ENCODE assay signal across 7 cellular contexts in genomic region chr1:183306317-183307042, GRCh38.
DNase-seq lines count a peak whose midpoint lies in the region; ATAC-seq and TF ChIP-seq lines count a peak whose summit lies in the region.

No MANE protein-coding gene starts in this region.

- H3K27me3 ChIP-seq in KMS-11 (ENCODE audit: insufficient read depth, low read depth) = no peaks in the 10 kb centered on the region

- H3K9me3 Mint-ChIP-seq in progenitor cell of endocrine pancreas (ENCODE audit: low read depth) = no peaks in the 10 kb centered on the region

- no peaks in the 10 kb centered on the region for H3K36me3 ChIP-seq in KMS-11 (ENCODE audit: insufficient read depth)

- H3K9ac ChIP-seq in KMS-11 = no peak overlapping the region

- H3K27ac Mint-ChIP-seq in progenitor cell of endocrine pancreas = no peak overlapping the region

- H3K4me3 Mint-ChIP-seq in progenitor cell of endocrine pancreas (ENCODE audit: low read depth) = no peak overlapping the region

- no peaks in the 10 kb centered on the region for H4K20me1 ChIP-seq in KMS-11 (ENCODE audit: insufficient read depth)

- no peak overlapping the region for H2AFZ ChIP-seq in KMS-11 (ENCODE audit: low read depth)

- no peaks in the 10 kb centered on the region for H3K36me3 Mint-ChIP-seq in progenitor cell of endocrine pancreas (ENCODE audit: insufficient read depth)

- H3K27ac ChIP-seq in KMS-11 = no peak overlapping the region

- no peak overlapping the region for H3K4me2 ChIP-seq in KMS-11

- no peaks in the 10 kb centered on the region for H3K4me1 ChIP-seq in KMS-11 (ENCODE audit: low read depth, poor library complexity, severe bottlenecking)

- DNase-seq in GM13977 (ENCODE audit: low spot score) (no peak), cardiac fibroblast (ENCODE audit: low read depth in 2 of 2) (peak; percentile 26 to 28), progenitor cell of endocrine pancreas (ENCODE audit: low spot score, unreplicated experiment) (no peak), mucosa of gallbladder (ENCODE audit: low spot score) (no peak)

- H3K79me2 ChIP-seq in KMS-11 (ENCODE audit: insufficient read depth, low read depth) = no peaks in the 10 kb centered on the region

- ATAC-seq in GM18909 (IDR thresholded peaks at IDR 0.05; ENCODE audit: poor library complexity, unreplicated experiment) (no peak), HG03469 (IDR thresholded peaks at IDR 0.05; ENCODE audit: unreplicated experiment) (no peak)

- in situ Hi-C loops in GM13977 (cut with MboI; ENCODE audit: low pct_unique_long_range_greater_than_20kb, low sequenced_read_pairs, unreplicated experiment) = no loop called here

- peaks cover 21% of the 10 kb centered on the region for H3K4me1 Mint-ChIP-seq in progenitor cell of endocrine pancreas (ENCODE audit: low read depth)

- TF ChIP-seq CTCF in GM13977 (IDR thresholded peaks at IDR 0.05; ENCODE audit: extremely low read depth, insufficient read depth, missing control alignments) = peak; percentile 44
- TF ChIP-seq CTCF in KMS-11 (conservative IDR thresholded peaks at IDR 0.05; ENCODE audit: low read depth, low read length) = peak; percentile 71
- TF ChIP-seq CTCF in cardiac fibroblast (IDR thresholded peaks at IDR 0.05; ENCODE audit: low read depth, low read length) = peak; percentile 30
- peak; percentile 52 for TF ChIP-seq CTCF in progenitor cell of endocrine pancreas (IDR thresholded peaks at IDR 0.05; ENCODE audit: unreplicated experiment)

- H3K4me3 ChIP-seq in KMS-11 (IDR thresholded peaks at IDR 0.05; ENCODE audit: insufficient read depth, low read depth, low read length) = no peak overlapping the region
- H3K4me3 ChIP-seq in cardiac fibroblast (replicated peaks in 1 of 2; ENCODE audit: low read depth in 2 of 2, low read length in 2 of 2) = no peak overlapping the region

- H3K27me3 Mint-ChIP-seq in progenitor cell of endocrine pancreas = no peaks in the 10 kb centered on the region

Comparison
In these comparisons a context has a peak if more than half of its experiments do, and no peak if none do; other contexts are left out.
1. DNase-seq: peak in cardiac fibroblast (2 of 2); none in GM13977 (single experiment), progenitor cell of endocrine pancreas (single experiment) and mucosa of gallbladder (single experiment).
2. Peak in every context shown above with its lines, with median percentiles within 50 percentile points of each other: CTCF ChIP-seq.